Comparison of ENCODE assay signal across 8 cellular contexts in genomic region chr12:123761841-123762714, GRCh38. TPM values are rescaled to one million over a fixed set of nuclear protein-coding genes. Genes with fewer than 3 reads are reported as not detected.
DNase-seq lines count a peak whose midpoint lies in the region; ATAC-seq and TF ChIP-seq lines count a peak whose summit lies in the region.

Gene DNAH10, plus strand, starts transcription at chr12:123762301. Its CDS starts 36 bp downstream, at chr12:123762337.

- peaks cover 4% of the 10 kb centered on the region for H3K4me1 Mint-ChIP-seq in CD8-positive, alpha-beta T cell (ENCODE audit: low read depth)

- H3K36me3 ChIP-seq in CD8-positive, alpha-beta T cell (ENCODE audit: insufficient read depth, low read length): no peaks in the 10 kb centered on the region

- H3K27ac ChIP-seq in CD8-positive, alpha-beta T cell (ENCODE audit: low read depth, low read length): no peak within 1 kb of the TSS

- H3K27me3 Mint-ChIP-seq in CD8-positive, alpha-beta T cell (ENCODE audit: low read depth): no peaks in the 10 kb centered on the region

- peaks cover 7% of the 10 kb centered on the region for H3K4me1 ChIP-seq in CD8-positive, alpha-beta T cell (ENCODE audit: insufficient read depth, low read length)

- intact Hi-C loops in CD8-positive, alpha-beta T cell (cut with DNase I, micrococcal nuclease): loop anchor here in 1 of 2 experiments (1.0 kb wide), 1 partner anchor 129 kb away; the partner anchor contains the start of genes EIF2B1 and GTF2H3

- no peaks in the 10 kb centered on the region for H3K9me3 ChIP-seq in CD8-positive, alpha-beta T cell (ENCODE audit: low read length)

- peak within 1 kb of the TSS; percentile 54 for H3K4me3 ChIP-seq in CD8-positive, alpha-beta T cell (ENCODE audit: low read depth, low read length)
- peak within 1 kb of the TSS; percentile 42 for H3K4me3 ChIP-seq in fibroblast of mammary gland (ENCODE audit: control insufficient read depth, low read depth, low read length)

- H3K36me3 Mint-ChIP-seq in CD8-positive, alpha-beta T cell: peaks cover 19% of the 10 kb centered on the region

- no peaks in the 10 kb centered on the region for H3K9me3 Mint-ChIP-seq in CD8-positive, alpha-beta T cell

- H3K4me3 Mint-ChIP-seq in CD8-positive, alpha-beta T cell: peak within 1 kb of the TSS; percentile 85

- peak; percentile 77 for ATAC-seq in CD8-positive, alpha-beta T cell
- ATAC-seq in GM19438 (IDR thresholded peaks at IDR 0.05; ENCODE audit: low read depth, unreplicated experiment): peak; percentile 77

- no peak within 1 kb of the TSS for H3K27ac Mint-ChIP-seq in CD8-positive, alpha-beta T cell

- CTCF ChIA-PET in CD8-positive, alpha-beta T cell (lab: Charles Lee): interaction anchor here (0.6 to 1.0 kb wide), 2 partner anchors 49 to 60 kb away, joined by 3 to 4 read pairs; no protein-coding TSS in a partner anchor

- POLR2A ChIA-PET in CD8-positive, alpha-beta T cell (lab: Charles Lee): no interaction called here

- peak in 6 of 7 experiments; percentile 8 to 57 (median 30) for DNase-seq in CD8-positive, alpha-beta T cell
- peak; percentile 63 to 70 for DNase-seq in Kasumi-1 (lab: John Stamatoyannopoulos, UW)
- peak in 2 of 3 experiments; percentile 33 to 39 for DNase-seq in activated CD8-positive, alpha-beta memory T cell treated with anti-CD3 and anti-CD28 coated beads for 48 hours (ENCODE audit: low read depth in 2 of 3, low spot score in 2 of 3)
- peak; percentile 6 for DNase-seq in fibroblast of mammary gland (ENCODE audit: low read depth)
- no peak for DNase-seq in occipital lobe (lab: John Stamatoyannopoulos, UW)
- no peak for DNase-seq in cerebellar nuclear complex (lab: John Stamatoyannopoulos, UW)
- DNase-seq in NCI-H2107 treated with DMSO at 0.1 percent for 48 hours (lab: John Stamatoyannopoulos, UW; ENCODE audit: unreplicated experiment): no peak

- TF ChIP-seq CTCF in CD8-positive, alpha-beta T cell (IDR thresholded peaks at IDR 0.05): no peak
- no peak for TF ChIP-seq CTCF in fibroblast of mammary gland (conservative IDR thresholded peaks at IDR 0.05; ENCODE audit: control insufficient read depth, insufficient read depth, low read depth, low read length)

- H3K27me3 ChIP-seq in CD8-positive, alpha-beta T cell (ENCODE audit: insufficient read depth, low read length): no peaks in the 10 kb centered on the region

RNA-seq across cellular contexts. Expression of gene DNAH10, which starts in this region (rescaled TPM):
- total RNA-seq in CD8-positive, alpha-beta T cell: under 1 TPM; 0.16 to 0.19 TPM
- 22.6 TPM for total RNA-seq in occipital lobe

Comparison
In these comparisons a context has a peak if more than half of its experiments do, and no peak if none do; other contexts are left out.
1. RNA of gene DNAH10 (total RNA-seq): 22.6 TPM in occipital lobe (single experiment); 0.16 to 0.19 TPM in CD8-positive, alpha-beta T cell; every median in the first group is over 10 times any median in the second.
2. Peak in DNase-seq, ATAC-seq and H3K4me3 ChIP-seq in CD8-positive, alpha-beta T cell; RNA of the gene not detected or under 1 TPM.
3. DNase-seq: peak in Kasumi-1 (2 of 2), activated CD8-positive, alpha-beta memory T cell treated with anti-CD3 and anti-CD28 coated beads for 48 hours (2 of 3) and fibroblast of mammary gland (single experiment); none in occipital lobe (single experiment), cerebellar nuclear complex (0 of 2) and NCI-H2107 treated with DMSO at 0.1 percent for 48 hours (single experiment).